Comparison of ENCODE assay signal across 4 cellular contexts in the genomic region with DNA sequence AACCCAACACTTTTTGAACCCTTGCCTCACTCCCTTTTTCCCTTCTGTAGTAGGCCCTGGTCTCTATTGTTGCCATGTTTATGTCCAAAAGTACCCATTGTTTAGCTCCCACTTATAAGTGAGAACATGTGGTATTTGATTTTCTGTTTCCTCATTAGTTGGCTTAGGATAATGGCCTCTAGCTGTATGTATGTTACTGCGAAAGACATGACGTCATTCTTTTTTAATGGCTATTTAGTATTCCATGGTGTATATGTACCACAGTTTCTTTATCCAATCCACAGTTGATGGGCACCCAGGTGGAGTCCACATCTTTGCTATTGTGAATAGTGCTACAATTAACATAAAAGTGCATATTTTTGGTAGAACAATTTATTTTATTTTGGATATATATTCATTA.
A peak's percentile ranks its signal among the peaks of the same experiment; 100 is the strongest.
TF ChIP-seq lines count a peak whose summit lies in the region.

No MANE protein-coding gene starts in this region.

TF ChIP-seq in HepG2, 621 proteins besides CTCF, POLR2A, EP300 and RAD21:
- TF ChIP-seq ATF7 (IDR thresholded peaks at IDR 0.05) = peak; percentile 97
- TF ChIP-seq ATF7 (CRISPR knock-in tag; IDR thresholded peaks at IDR 0.05) = no peak
- TF ChIP-seq FOXK1 (CRISPR knock-in tag; IDR thresholded peaks at IDR 0.05; ENCODE audit: borderline replicate concordance, low read depth) = no peak
- TF ChIP-seq CREB1 (IDR thresholded peaks at IDR 0.05) = peak; percentile 84
- TF ChIP-seq CREB1 (CRISPR knock-in tag; IDR thresholded peaks at IDR 0.05) = no peak
- TF ChIP-seq ZNF570 (CRISPR knock-in tag; IDR thresholded peaks at IDR 0.05; ENCODE audit: borderline replicate concordance) = no peak

TF ChIP-seq in HEK293, 187 proteins besides CTCF, POLR2A, EP300 and RAD21:
- TF ChIP-seq ZNF654 (tag by site-specific recombination; IDR thresholded peaks at IDR 0.05; ENCODE audit: low read depth) (no peak), ZNF202 (tag by site-specific recombination; IDR thresholded peaks at IDR 0.05; ENCODE audit: borderline replicate concordance) (no peak), ZNF558 (tag by site-specific recombination; IDR thresholded peaks at IDR 0.05) (no peak), ZNF555 (tag by site-specific recombination; conservative IDR thresholded peaks at IDR 0.05) (no peak)
- TF ChIP-seq, protein P1, sequence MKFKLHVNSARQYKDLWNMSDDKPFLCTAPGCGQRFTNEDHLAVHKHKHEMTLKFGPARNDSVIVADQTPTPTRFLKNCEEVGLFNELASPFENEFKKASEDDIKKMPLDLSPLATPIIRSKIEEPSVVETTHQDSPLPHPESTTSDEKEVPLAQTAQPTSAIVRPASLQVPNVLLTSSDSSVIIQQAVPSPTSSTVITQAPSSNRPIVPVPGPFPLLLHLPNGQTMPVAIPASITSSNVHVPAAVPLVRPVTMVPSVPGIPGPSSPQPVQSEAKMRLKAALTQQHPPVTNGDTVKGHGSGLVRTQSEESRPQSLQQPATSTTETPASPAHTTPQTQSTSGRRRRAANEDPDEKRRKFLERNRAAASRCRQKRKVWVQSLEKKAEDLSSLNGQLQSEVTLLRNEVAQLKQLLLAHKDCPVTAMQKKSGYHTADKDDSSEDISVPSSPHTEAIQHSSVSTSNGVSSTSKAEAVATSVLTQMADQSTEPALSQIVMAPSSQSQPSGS (tag by site-specific recombination; IDR thresholded peaks at IDR 0.05; ENCODE audit: low read depth) = peak; percentile 46

TF ChIP-seq in GM12878, 131 proteins besides CTCF, POLR2A, EP300 and RAD21:
- TF ChIP-seq ATF7 (IDR thresholded peaks at IDR 0.05; ENCODE audit: low read depth) = peak; percentile 49
- TF ChIP-seq NFYA (IDR thresholded peaks at IDR 0.05; ENCODE audit: borderline replicate concordance, low read depth, low read length) = no peak
- no peak for TF ChIP-seq ZNF207 (IDR thresholded peaks at IDR 0.05; ENCODE audit: borderline replicate concordance)
- TF ChIP-seq SP1 (IDR thresholded peaks at IDR 0.05; ENCODE audit: low read depth, low read length) = no peak
- TF ChIP-seq, protein P2, sequence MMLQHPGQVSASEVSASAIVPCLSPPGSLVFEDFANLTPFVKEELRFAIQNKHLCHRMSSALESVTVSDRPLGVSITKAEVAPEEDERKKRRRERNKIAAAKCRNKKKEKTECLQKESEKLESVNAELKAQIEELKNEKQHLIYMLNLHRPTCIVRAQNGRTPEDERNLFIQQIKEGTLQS (IDR thresholded peaks at IDR 0.05; ENCODE audit: borderline replicate concordance, extremely low read depth, low read depth, low read length) = no peak
TF ChIP-seq in GM12878: peak in this region for 1.

TF ChIP-seq in WTC11, 78 proteins besides CTCF, POLR2A, EP300 and RAD21:
- TF ChIP-seq, protein P2 (CRISPR knock-in tag; conservative IDR thresholded peaks at IDR 0.05) = no peak
- TF ChIP-seq, protein P3, sequence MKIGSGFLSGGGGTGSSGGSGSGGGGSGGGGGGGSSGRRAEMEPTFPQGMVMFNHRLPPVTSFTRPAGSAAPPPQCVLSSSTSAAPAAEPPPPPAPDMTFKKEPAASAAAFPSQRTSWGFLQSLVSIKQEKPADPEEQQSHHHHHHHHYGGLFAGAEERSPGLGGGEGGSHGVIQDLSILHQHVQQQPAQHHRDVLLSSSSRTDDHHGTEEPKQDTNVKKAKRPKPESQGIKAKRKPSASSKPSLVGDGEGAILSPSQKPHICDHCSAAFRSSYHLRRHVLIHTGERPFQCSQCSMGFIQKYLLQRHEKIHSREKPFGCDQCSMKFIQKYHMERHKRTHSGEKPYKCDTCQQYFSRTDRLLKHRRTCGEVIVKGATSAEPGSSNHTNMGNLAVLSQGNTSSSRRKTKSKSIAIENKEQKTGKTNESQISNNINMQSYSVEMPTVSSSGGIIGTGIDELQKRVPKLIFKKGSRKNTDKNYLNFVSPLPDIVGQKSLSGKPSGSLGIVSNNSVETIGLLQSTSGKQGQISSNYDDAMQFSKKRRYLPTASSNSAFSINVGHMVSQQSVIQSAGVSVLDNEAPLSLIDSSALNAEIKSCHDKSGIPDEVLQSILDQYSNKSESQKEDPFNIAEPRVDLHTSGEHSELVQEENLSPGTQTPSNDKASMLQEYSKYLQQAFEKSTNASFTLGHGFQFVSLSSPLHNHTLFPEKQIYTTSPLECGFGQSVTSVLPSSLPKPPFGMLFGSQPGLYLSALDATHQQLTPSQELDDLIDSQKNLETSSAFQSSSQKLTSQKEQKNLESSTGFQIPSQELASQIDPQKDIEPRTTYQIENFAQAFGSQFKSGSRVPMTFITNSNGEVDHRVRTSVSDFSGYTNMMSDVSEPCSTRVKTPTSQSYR (CRISPR knock-in tag; IDR thresholded peaks at IDR 0.05) = no peak
- TF ChIP-seq MYBL2 (CRISPR knock-in tag; IDR thresholded peaks at IDR 0.05) = no peak
- TF ChIP-seq, protein P4, sequence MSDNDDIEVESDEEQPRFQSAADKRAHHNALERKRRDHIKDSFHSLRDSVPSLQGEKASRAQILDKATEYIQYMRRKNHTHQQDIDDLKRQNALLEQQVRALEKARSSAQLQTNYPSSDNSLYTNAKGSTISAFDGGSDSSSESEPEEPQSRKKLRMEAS (CRISPR knock-in tag; IDR thresholded peaks at IDR 0.05) = no peak
- TF ChIP-seq ZNF232 (CRISPR knock-in tag; IDR thresholded peaks at IDR 0.05) = no peak
- TF ChIP-seq, protein P5, sequence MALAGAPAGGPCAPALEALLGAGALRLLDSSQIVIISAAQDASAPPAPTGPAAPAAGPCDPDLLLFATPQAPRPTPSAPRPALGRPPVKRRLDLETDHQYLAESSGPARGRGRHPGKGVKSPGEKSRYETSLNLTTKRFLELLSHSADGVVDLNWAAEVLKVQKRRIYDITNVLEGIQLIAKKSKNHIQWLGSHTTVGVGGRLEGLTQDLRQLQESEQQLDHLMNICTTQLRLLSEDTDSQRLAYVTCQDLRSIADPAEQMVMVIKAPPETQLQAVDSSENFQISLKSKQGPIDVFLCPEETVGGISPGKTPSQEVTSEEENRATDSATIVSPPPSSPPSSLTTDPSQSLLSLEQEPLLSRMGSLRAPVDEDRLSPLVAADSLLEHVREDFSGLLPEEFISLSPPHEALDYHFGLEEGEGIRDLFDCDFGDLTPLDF (CRISPR knock-in tag; IDR thresholded peaks at IDR 0.05) = no peak
- no peak for TF ChIP-seq ESRRA (CRISPR knock-in tag; IDR thresholded peaks at IDR 0.05; ENCODE audit: borderline replicate concordance)
- no peak for TF ChIP-seq TEAD4 (CRISPR knock-in tag; IDR thresholded peaks at IDR 0.05)
- TF ChIP-seq PRRX2 (CRISPR knock-in tag; IDR thresholded peaks at IDR 0.05) = no peak
- no peak for TF ChIP-seq JAZF1 (CRISPR knock-in tag; IDR thresholded peaks at IDR 0.05)
- TF ChIP-seq, protein P6, sequence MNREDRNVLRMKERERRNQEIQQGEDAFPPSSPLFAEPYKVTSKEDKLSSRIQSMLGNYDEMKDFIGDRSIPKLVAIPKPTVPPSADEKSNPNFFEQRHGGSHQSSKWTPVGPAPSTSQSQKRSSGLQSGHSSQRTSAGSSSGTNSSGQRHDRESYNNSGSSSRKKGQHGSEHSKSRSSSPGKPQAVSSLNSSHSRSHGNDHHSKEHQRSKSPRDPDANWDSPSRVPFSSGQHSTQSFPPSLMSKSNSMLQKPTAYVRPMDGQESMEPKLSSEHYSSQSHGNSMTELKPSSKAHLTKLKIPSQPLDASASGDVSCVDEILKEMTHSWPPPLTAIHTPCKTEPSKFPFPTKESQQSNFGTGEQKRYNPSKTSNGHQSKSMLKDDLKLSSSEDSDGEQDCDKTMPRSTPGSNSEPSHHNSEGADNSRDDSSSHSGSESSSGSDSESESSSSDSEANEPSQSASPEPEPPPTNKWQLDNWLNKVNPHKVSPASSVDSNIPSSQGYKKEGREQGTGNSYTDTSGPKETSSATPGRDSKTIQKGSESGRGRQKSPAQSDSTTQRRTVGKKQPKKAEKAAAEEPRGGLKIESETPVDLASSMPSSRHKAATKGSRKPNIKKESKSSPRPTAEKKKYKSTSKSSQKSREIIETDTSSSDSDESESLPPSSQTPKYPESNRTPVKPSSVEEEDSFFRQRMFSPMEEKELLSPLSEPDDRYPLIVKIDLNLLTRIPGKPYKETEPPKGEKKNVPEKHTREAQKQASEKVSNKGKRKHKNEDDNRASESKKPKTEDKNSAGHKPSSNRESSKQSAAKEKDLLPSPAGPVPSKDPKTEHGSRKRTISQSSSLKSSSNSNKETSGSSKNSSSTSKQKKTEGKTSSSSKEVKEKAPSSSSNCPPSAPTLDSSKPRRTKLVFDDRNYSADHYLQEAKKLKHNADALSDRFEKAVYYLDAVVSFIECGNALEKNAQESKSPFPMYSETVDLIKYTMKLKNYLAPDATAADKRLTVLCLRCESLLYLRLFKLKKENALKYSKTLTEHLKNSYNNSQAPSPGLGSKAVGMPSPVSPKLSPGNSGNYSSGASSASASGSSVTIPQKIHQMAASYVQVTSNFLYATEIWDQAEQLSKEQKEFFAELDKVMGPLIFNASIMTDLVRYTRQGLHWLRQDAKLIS (CRISPR knock-in tag; IDR thresholded peaks at IDR 0.05; ENCODE audit: borderline replicate concordance) = no peak
- TF ChIP-seq, protein P7, sequence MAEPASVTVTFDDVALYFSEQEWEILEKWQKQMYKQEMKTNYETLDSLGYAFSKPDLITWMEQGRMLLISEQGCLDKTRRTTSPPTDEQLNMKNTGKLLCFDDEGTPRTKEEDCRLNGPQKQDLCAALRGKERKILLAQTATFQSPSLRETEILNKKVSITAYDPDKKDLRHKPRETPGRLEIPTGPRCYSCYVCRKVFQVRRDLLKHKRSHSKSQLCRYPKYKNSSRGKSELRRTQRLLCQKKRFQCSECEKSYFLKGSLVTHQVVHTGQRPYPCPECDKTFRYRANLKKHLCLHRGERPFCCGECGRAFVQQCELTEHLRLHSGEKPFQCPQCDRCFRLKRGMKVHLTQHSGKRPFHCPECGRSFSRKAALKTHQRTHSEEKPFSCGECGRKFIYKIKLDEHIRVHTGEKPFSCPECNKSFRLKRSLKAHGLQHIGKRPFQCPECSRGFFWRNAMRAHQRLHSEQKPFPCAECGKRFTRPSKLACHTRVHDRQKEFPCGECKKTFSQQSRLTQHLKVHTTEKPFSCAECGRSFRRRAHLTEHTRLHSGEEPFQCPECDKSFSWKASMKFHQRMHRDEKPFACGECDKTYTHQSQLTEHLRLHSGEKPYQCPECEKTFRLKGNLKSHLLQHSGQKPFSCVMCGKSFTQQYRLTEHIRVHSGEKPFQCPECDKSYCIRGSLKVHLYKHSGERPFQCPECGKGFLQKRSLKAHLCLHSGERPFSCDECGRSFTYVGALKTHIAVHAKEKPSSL (CRISPR knock-in tag; conservative IDR thresholded peaks at IDR 0.05) = no peak
- no peak for TF ChIP-seq ZNF423 (CRISPR knock-in tag; IDR thresholded peaks at IDR 0.05)
- no peak for TF ChIP-seq SMAD3 (CRISPR knock-in tag; IDR thresholded peaks at IDR 0.05; ENCODE audit: borderline replicate concordance)
- TF ChIP-seq GABPB1 (CRISPR knock-in tag; IDR thresholded peaks at IDR 0.05) = no peak
